ENCODE assay signal across 25 cellular contexts in genomic region chr6:86858970-86859369, GRCh38.
"Had no signal": no experiment of that assay in that cellular context is flagged by ENCODE, and none has a peak within 500 bp of the region (broad histone marks: within the 10 kb centered on the region; RNA-seq: fewer than 3 reads in every experiment).

No MANE protein-coding gene starts in this region.

- H3K9ac ChIP-seq: parathyroid adenoma had no signal

- H3K9me3 ChIP-seq: lower lobe of right lung, neutrophil, right atrium auricular region, stomach, testis, tibial artery, uterus had no signal

- H3K27me3 ChIP-seq: neutrophil, right atrium auricular region, stomach, testis, tibial artery, uterus had no signal

- H3K36me3 ChIP-seq: lower lobe of right lung, neutrophil, right atrium auricular region, stomach, tibial artery, uterus had no signal

- ATAC-seq: left cardiac atrium; left lobe of liver; naive thymus-derived CD8-positive, alpha-beta T cell; sciatic nerve; stimulated activated naive B cell treated with anti-CD40 and anti-IgM and Interleukin-4, amounts not matched to agents 10 μg/mL and 1 μg/mL and 100 μg/mL, for 72 hours; stimulated activated naive CD8-positive, alpha-beta T cell treated with anti-CD3 and anti-CD28 coated beads, Interleukin-15, Interleukin-2, amounts not matched to agents 100 U/mL and 50 U/mL, for 24 hours had no signal

- H3K4me3 ChIP-seq: lower lobe of right lung, right atrium auricular region, skin epidermis, stomach, testis, tibial artery, uterus had no signal

- H3K79me2 ChIP-seq: parathyroid adenoma had no signal

- H2AFZ ChIP-seq: parathyroid adenoma had no signal

- H3K27ac ChIP-seq: lower lobe of right lung, neutrophil, parathyroid adenoma, right atrium auricular region, skin epidermis, stomach, testis, tibial artery, uterus had no signal

- DNase-seq: hippocampal formation; kidney glomerular epithelial cell; left cardiac atrium; lower lobe of right lung; mammary epithelial cell; mesenchymal stem cell; naive thymus-derived CD8-positive, alpha-beta T cell; occipital lobe; stimulated activated CD4-positive, alpha-beta T cell treated with anti-CD3 and anti-CD28 coated beads, Interleukin-12 subunit alpha, Interleukin-12 subunit beta, amount 100 ng/mL, for 4 hours; stimulated activated CD4-positive, alpha-beta T cell treated with anti-CD3 and anti-CD28 coated beads, Interleukin-15, amount 100 ng/mL, for 24 hours; stimulated activated CD4-positive, alpha-beta T cell treated with anti-CD3 and anti-CD28 coated beads, Interleukin-2, amount 100 ng/mL, for 24 hours; stimulated activated CD4-positive, alpha-beta T cell treated with anti-CD3 and anti-CD28 coated beads, Interleukin-4, amount 100 ng/mL, for 1 hour; stimulated activated naive B cell treated with anti-CD40 and anti-IgM and Interleukin-4, amounts not matched to agents 10 μg/mL and 1 μg/mL and 100 μg/mL, for 72 hours; stimulated activated naive CD8-positive, alpha-beta T cell treated with anti-CD3 and anti-CD28 coated beads, Interleukin-15, Interleukin-2, amounts not matched to agents 100 U/mL and 50 U/mL, for 24 hours; stomach; testis; tibial artery; uterus had no signal

- FAIRE-seq: keratinocyte had no signal

- H3K4me1 ChIP-seq: lower lobe of right lung, right atrium auricular region, stomach, testis, tibial artery, uterus had no signal
